12 cellular contexts compared by ENCODE assay signal in the genomic region with DNA sequence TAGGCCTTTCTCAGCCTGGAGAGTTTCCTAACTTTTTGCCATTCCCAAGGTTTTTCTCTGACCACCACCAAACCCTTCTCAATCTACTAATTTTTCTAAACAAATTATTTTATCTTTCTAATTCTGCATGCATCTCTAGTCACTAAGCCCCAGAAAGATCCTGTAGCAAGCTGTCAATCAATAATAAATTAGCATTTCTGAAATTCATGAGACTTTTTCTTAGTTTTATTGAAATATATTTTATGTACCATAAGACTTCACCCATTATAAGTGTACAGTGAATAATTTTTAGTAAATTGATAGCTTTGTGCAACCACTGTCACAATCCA. TPM values are rescaled to one million over a fixed set of nuclear protein-coding genes. Genes with fewer than 3 reads are reported as not detected.
DNase-seq lines count a peak whose midpoint lies in the region; ATAC-seq and TF ChIP-seq lines count a peak whose summit lies in the region.
"Had no signal": no experiment of that assay in that cellular context is flagged by ENCODE, and none has a peak within 500 bp of the region (broad histone marks: within the 10 kb centered on the region; RNA-seq: fewer than 3 reads in every experiment).

No MANE protein-coding gene starts in this region.

- H3K4me3 ChIP-seq in Panc1 (ENCODE audit: low read depth in 2 of 2, low read length in 2 of 2) (peak overlapping the region; percentile 30 to 60; a peak in 3 of 4 replicates), thyroid gland (replicated peaks in 1 of 3) (no peak overlapping the region)
- H3K4me3 ChIP-seq: esophagus muscularis mucosa had no signal

- no peaks in the 10 kb centered on the region for H3K9me3 ChIP-seq in Panc1 (ENCODE audit: control insufficient read depth, insufficient read depth, low read depth, low read length)
- H3K9me3 ChIP-seq in thyroid gland: no peaks in the 10 kb centered on the region

- peaks cover 7% of the 10 kb centered on the region; the same call in 1 of the 2 replicates for H3K4me1 ChIP-seq in Panc1 (ENCODE audit: control insufficient read depth, insufficient read depth, low read length)
- peaks cover 2 to 10% of the 10 kb centered on the region in 2 donors for H3K4me1 ChIP-seq in thyroid gland

- TF ChIP-seq CTCF in Panc1 (IDR thresholded peaks at IDR 0.05) (peak; percentile 21; the same call in 1 of the 2 replicates), thyroid gland (IDR thresholded peaks at IDR 0.05) (no peak)

- H3K4me1 Mint-ChIP-seq in activated CD4-positive, alpha-beta memory T cell treated with anti-CD3 and anti-CD28 coated beads, Interleukin-2, amount 10 ng/mL, durations not matched to agents 7 days and 5 days: peaks cover 52% of the 10 kb centered on the region
- peaks cover 44% of the 10 kb centered on the region for H3K4me1 Mint-ChIP-seq in activated CD4-positive, alpha-beta memory T cell treated with anti-CD3 and anti-CD28 coated beads for 36 hours (ENCODE audit: low read depth)
- H3K4me1 Mint-ChIP-seq in dendritic cell treated with granulocyte-macrophage colony-stimulating factor and Interleukin-4, amounts not matched to agents 40 ng/mL and 50 ng/mL, for 4 days (ENCODE audit: low read depth): peaks cover 42% of the 10 kb centered on the region

- ATAC-seq in Panc1: no peak

- peak overlapping the region; percentile 91 for H3K27ac Mint-ChIP-seq in activated CD4-positive, alpha-beta memory T cell treated with anti-CD3 and anti-CD28 coated beads, Interleukin-2, amount 10 ng/mL, durations not matched to agents 7 days and 5 days
- H3K27ac Mint-ChIP-seq in activated CD4-positive, alpha-beta memory T cell treated with anti-CD3 and anti-CD28 coated beads for 36 hours: no peak overlapping the region
- H3K27ac Mint-ChIP-seq in dendritic cell treated with granulocyte-macrophage colony-stimulating factor and Interleukin-4, amounts not matched to agents 40 ng/mL and 50 ng/mL, for 4 days: peak overlapping the region; percentile 95
- H3K27ac Mint-ChIP-seq: progenitor cell of endocrine pancreas had no signal

- BruUV-seq in Panc1 (replicated peaks; lab: Mats Ljungman, UMichigan): no TSS peak

- H3K27me3 Mint-ChIP-seq in activated CD4-positive, alpha-beta memory T cell treated with anti-CD3 and anti-CD28 coated beads, Interleukin-2, amount 10 ng/mL, durations not matched to agents 7 days and 5 days: no peaks in the 10 kb centered on the region
- no peaks in the 10 kb centered on the region for H3K27me3 Mint-ChIP-seq in activated CD4-positive, alpha-beta memory T cell treated with anti-CD3 and anti-CD28 coated beads for 36 hours
- H3K27me3 Mint-ChIP-seq in dendritic cell treated with granulocyte-macrophage colony-stimulating factor and Interleukin-4, amounts not matched to agents 40 ng/mL and 50 ng/mL, for 4 days: no peaks in the 10 kb centered on the region
- H3K27me3 Mint-ChIP-seq: activated naive CD8-positive, alpha-beta T cell treated with anti-CD3 and anti-CD28 coated beads, Interleukin-2, amount 10 ng/mL, durations not matched to agents 7 days and 5 days; progenitor cell of endocrine pancreas had no signal

- H3K9me3 Mint-ChIP-seq in activated CD4-positive, alpha-beta memory T cell treated with anti-CD3 and anti-CD28 coated beads, Interleukin-2, amount 10 ng/mL, durations not matched to agents 7 days and 5 days: no peaks in the 10 kb centered on the region
- peaks cover 9% of the 10 kb centered on the region for H3K9me3 Mint-ChIP-seq in activated CD4-positive, alpha-beta memory T cell treated with anti-CD3 and anti-CD28 coated beads for 36 hours
- peaks cover 12% of the 10 kb centered on the region for H3K9me3 Mint-ChIP-seq in dendritic cell treated with granulocyte-macrophage colony-stimulating factor and Interleukin-4, amounts not matched to agents 40 ng/mL and 50 ng/mL, for 4 days

- no peak overlapping the region for H3K27ac ChIP-seq in Panc1 (ENCODE audit: low read length)
- peak overlapping the region in 2 of 3 donors; percentile 68 to 75 for H3K27ac ChIP-seq in thyroid gland

- DNase-seq in activated CD4-positive, alpha-beta memory T cell treated with anti-CD3 and anti-CD28 coated beads, Interleukin-2, amount 10 ng/mL, durations not matched to agents 7 days and 5 days: no peak
- no peak for DNase-seq in activated CD4-positive, alpha-beta memory T cell treated with anti-CD3 and anti-CD28 coated beads for 36 hours
- DNase-seq in Panc1 (ENCODE audit: low read depth, low spot score): no peak
- no peak for DNase-seq in thyroid gland
- DNase-seq in dedifferentiated amniotic fluid mesenchymal stem cell (ENCODE audit: extremely low spot score): no peak
- no peak for DNase-seq in AG20443 (ENCODE audit: low spot score)
- DNase-seq in activated naive CD4-positive, alpha-beta T cell treated with anti-CD3 and anti-CD28 coated beads, Interleukin-2, amount 50 U/mL, for 16 hours: no peak

- intact Hi-C loops in activated CD4-positive, alpha-beta memory T cell treated with anti-CD3 and anti-CD28 coated beads for 36 hours (cut with micrococcal nuclease): loop anchor here (5.0 kb wide), 1 partner anchor 704 kb away; the partner anchor contains the start of gene SLC27A2
- intact Hi-C loops in Panc1 (cut with micrococcal nuclease; ENCODE audit: unreplicated experiment) (no loop called here), thyroid gland (cut with DNase I) (no loop called here)
- intact Hi-C loops in dendritic cell treated with granulocyte-macrophage colony-stimulating factor and Interleukin-4, amounts not matched to agents 40 ng/mL and 50 ng/mL, for 4 days (cut with micrococcal nuclease): loop anchor here (5.0 to 10.0 kb wide), 2 partner anchors 199 to 531 kb away; partner anchors contain the start of genes GABPB1 and TRPM7

- H3K4me3 Mint-ChIP-seq in activated CD4-positive, alpha-beta memory T cell treated with anti-CD3 and anti-CD28 coated beads, Interleukin-2, amount 10 ng/mL, durations not matched to agents 7 days and 5 days: no peak overlapping the region
- no peak overlapping the region for H3K4me3 Mint-ChIP-seq in activated CD4-positive, alpha-beta memory T cell treated with anti-CD3 and anti-CD28 coated beads for 36 hours
- H3K4me3 Mint-ChIP-seq in dendritic cell treated with granulocyte-macrophage colony-stimulating factor and Interleukin-4, amounts not matched to agents 40 ng/mL and 50 ng/mL, for 4 days: no peak overlapping the region

- no peaks in the 10 kb centered on the region for H3K27me3 ChIP-seq in Panc1 (ENCODE audit: control insufficient read depth, insufficient read depth, low read length)
- no peaks in the 10 kb centered on the region for H3K27me3 ChIP-seq in thyroid gland
- H3K27me3 ChIP-seq: esophagus muscularis mucosa, tibial nerve had no signal

- H3K36me3 ChIP-seq in Panc1 (ENCODE audit: control insufficient read depth, insufficient read depth, low read length): no peaks in the 10 kb centered on the region
- no peaks in the 10 kb centered on the region for H3K36me3 ChIP-seq in thyroid gland
- H3K36me3 ChIP-seq: esophagus muscularis mucosa had no signal

- CTCF ChIA-PET in activated CD4-positive, alpha-beta memory T cell treated with anti-CD3 and anti-CD28 coated beads, Interleukin-2, amount 10 ng/mL, durations not matched to agents 7 days and 5 days (lab: Charles Lee): interaction anchor here (0.7 to 4.1 kb wide), 13 partner anchors 9 to 210 kb away, joined by 3 to 24 read pairs (median 4); partner anchors contain the start of gene TRPM7
- CTCF ChIA-PET in activated CD4-positive, alpha-beta memory T cell treated with anti-CD3 and anti-CD28 coated beads for 36 hours (lab: Charles Lee): interaction anchor here (0.7 to 4.3 kb wide), 15 partner anchors 9 to 211 kb away, joined by 3 to 34 read pairs (median 6); no protein-coding TSS in a partner anchor
- CTCF ChIA-PET in Panc1 (lab: Charles Lee): no interaction called here

- no peak for TF ChIP-seq POLR2A in thyroid gland (IDR thresholded peaks at IDR 0.05)

- in situ Hi-C loops in Panc1 (cut with HindIII; ENCODE audit: low pct_unique_long_range_greater_than_20kb, low sequenced_read_pairs): no loop called here

- H3K36me3 Mint-ChIP-seq in activated CD4-positive, alpha-beta memory T cell treated with anti-CD3 and anti-CD28 coated beads, Interleukin-2, amount 10 ng/mL, durations not matched to agents 7 days and 5 days (ENCODE audit: low read depth): peaks cover 14% of the 10 kb centered on the region
- peaks cover 9% of the 10 kb centered on the region for H3K36me3 Mint-ChIP-seq in activated CD4-positive, alpha-beta memory T cell treated with anti-CD3 and anti-CD28 coated beads for 36 hours
- H3K36me3 Mint-ChIP-seq in dendritic cell treated with granulocyte-macrophage colony-stimulating factor and Interleukin-4, amounts not matched to agents 40 ng/mL and 50 ng/mL, for 4 days (ENCODE audit: low read depth): no peaks in the 10 kb centered on the region

- POLR2A ChIA-PET in activated CD4-positive, alpha-beta memory T cell treated with anti-CD3 and anti-CD28 coated beads, Interleukin-2, amount 10 ng/mL, durations not matched to agents 7 days and 5 days (lab: Charles Lee): interaction anchor here (1.1 to 3.3 kb wide), 6 partner anchors 10 to 307 kb away, joined by 3 to 32 read pairs (median 5); partner anchors contain the start of gene AP4E1
- POLR2A ChIA-PET in activated CD4-positive, alpha-beta memory T cell treated with anti-CD3 and anti-CD28 coated beads for 36 hours (lab: Charles Lee): interaction anchor here (1.6 kb wide), 1 partner anchor 21 kb away, joined by 12 read pairs; no protein-coding TSS in a partner anchor
- POLR2A ChIA-PET in Panc1 (lab: Charles Lee): no interaction called here

RNA-seq across cellular contexts. Expression of gene AP4E1, which starts 22.4 kb away (rescaled TPM):
- 10 to 100 TPM; 13.3 to 14.5 TPM for total RNA-seq in activated CD4-positive, alpha-beta memory T cell treated with anti-CD3 and anti-CD28 coated beads, Interleukin-2, amount 10 ng/mL, durations not matched to agents 7 days and 5 days
- 10 to 100 TPM; 12.0 to 12.7 TPM for total RNA-seq in activated CD4-positive, alpha-beta memory T cell treated with anti-CD3 and anti-CD28 coated beads for 36 hours
- total RNA-seq in Panc1 (2021; ENCODE audit: unreplicated experiment) (13.6 TPM), thyroid gland (10 to 100 TPM in 2 of 4 donors, 1 to 10 TPM in 2; 9.3 to 13.3 (median 10.4) TPM)
- polyA plus RNA-seq in Panc1 (2012; ENCODE audit: insufficient read length): 3.2 TPM

Comparison
In these comparisons a context has a peak if more than half of its experiments do, and no peak if none do; other contexts are left out.
1. H3K4me3 ChIP-seq: peak in Panc1 (2 of 2); none in thyroid gland (0 of 3).
2. intact Hi-C loops: an anchor here in activated CD4-positive, alpha-beta memory T cell treated with anti-CD3 and anti-CD28 coated beads for 36 hours (5.0 kb wide) and dendritic cell treated with granulocyte-macrophage colony-stimulating factor and Interleukin-4, amounts not matched to agents 40 ng/mL and 50 ng/mL, for 4 days (5.0 to 10.0 kb wide); none called in Panc1 and thyroid gland.